34 cellular contexts compared by ENCODE assay signal in genomic region chr1:22231068-22231593, GRCh38.
"Had no signal": no experiment of that assay in that cellular context is flagged by ENCODE, and none has a peak within 500 bp of the region (broad histone marks: within the 10 kb centered on the region; RNA-seq: fewer than 3 reads in every experiment).

No MANE protein-coding gene starts in this region.

- H3K4me3 Mint-ChIP-seq: activated CD4-positive, alpha-beta memory T cell treated with anti-CD3 and anti-CD28 coated beads for 36 hours; activated CD4-positive, alpha-beta T cell treated with anti-CD3 and anti-CD28 coated beads for 36 hours; activated CD4-positive, alpha-beta T cell treated with anti-CD3 and anti-CD28 coated beads, Interleukin-2, amount 10 ng/mL, durations not matched to agents 24 days and 14 days; activated CD8-positive, alpha-beta memory T cell treated with anti-CD3 and anti-CD28 coated beads, Interleukin-2, amount 10 ng/mL, durations not matched to agents 7 days and 5 days; activated CD8-positive, alpha-beta T cell treated with anti-CD3 and anti-CD28 coated beads, Interleukin-2, amount 10 ng/mL, durations not matched to agents 7 days and 5 days; activated naive CD4-positive, alpha-beta T cell treated with anti-CD3 and anti-CD28 coated beads for 36 hours; activated naive CD4-positive, alpha-beta T cell treated with anti-CD3 and anti-CD28 coated beads, Interleukin-2, amount 50 U/mL, for 24 hours; activated naive CD8-positive, alpha-beta T cell treated with anti-CD3 and anti-CD28 coated beads for 36 hours; activated naive CD8-positive, alpha-beta T cell treated with anti-CD3 and anti-CD28 coated beads, Interleukin-2, amount 50 U/mL, for 24 hours; activated T-helper 1 cell treated with anti-CD3 and anti-CD28 coated beads, Interleukin-12 subunit alpha, Interleukin-12 subunit beta, Interleukin-2, Interleukin-4 antibody, amounts not matched to agents 30 ng/mL and 10 ng/mL and 1 ng/mL, durations not matched to agents 14 hours and 24 hours and 36 hours; effector memory CD8-positive, alpha-beta T cell had no signal

- H3K27ac Mint-ChIP-seq: activated CD4-positive, alpha-beta memory T cell treated with anti-CD3 and anti-CD28 coated beads for 36 hours; activated CD4-positive, alpha-beta T cell treated with anti-CD3 and anti-CD28 coated beads for 36 hours; activated CD4-positive, alpha-beta T cell treated with anti-CD3 and anti-CD28 coated beads, Interleukin-2, amount 10 ng/mL, durations not matched to agents 24 days and 14 days; activated CD8-positive, alpha-beta memory T cell treated with anti-CD3 and anti-CD28 coated beads, Interleukin-2, amount 10 ng/mL, durations not matched to agents 7 days and 5 days; activated CD8-positive, alpha-beta T cell treated with anti-CD3 and anti-CD28 coated beads, Interleukin-2, amount 10 ng/mL, durations not matched to agents 7 days and 5 days; activated naive CD4-positive, alpha-beta T cell treated with anti-CD3 and anti-CD28 coated beads for 36 hours; activated naive CD4-positive, alpha-beta T cell treated with anti-CD3 and anti-CD28 coated beads, Interleukin-2, amount 50 U/mL, for 24 hours; activated naive CD8-positive, alpha-beta T cell treated with anti-CD3 and anti-CD28 coated beads for 36 hours; activated naive CD8-positive, alpha-beta T cell treated with anti-CD3 and anti-CD28 coated beads, Interleukin-2, amount 50 U/mL, for 24 hours; activated T-helper 1 cell treated with anti-CD3 and anti-CD28 coated beads, Interleukin-12 subunit alpha, Interleukin-12 subunit beta, Interleukin-2, Interleukin-4 antibody, amounts not matched to agents 30 ng/mL and 10 ng/mL and 1 ng/mL, durations not matched to agents 14 hours and 24 hours and 36 hours; activated T-helper 2 cell treated with anti-CD3 and anti-CD28 coated beads, Interferon-gamma antibody, Interleukin-2, Interleukin-4, amounts not matched to agents 10 μg/mL and 5 μg/mL and 100 μg/mL, durations not matched to agents 14 hours and 24 hours and 36 hours; effector memory CD8-positive, alpha-beta T cell had no signal

- DNase-seq: activated CD4-positive, alpha-beta memory T cell treated with anti-CD3 and anti-CD28 coated beads for 36 hours; activated CD4-positive, alpha-beta T cell treated with anti-CD3 and anti-CD28 coated beads for 36 hours; activated CD4-positive, alpha-beta T cell treated with anti-CD3 and anti-CD28 coated beads, Interleukin-2, amount 10 ng/mL, durations not matched to agents 24 days and 14 days; activated CD4-positive, CD25-positive, alpha-beta regulatory T cell; activated CD4-positive, CD25-positive, alpha-beta regulatory T cell treated with anti-CD3 and anti-CD28 coated beads, Interleukin-2, amount 50 U/mL, for 72 hours; activated CD8-positive, alpha-beta memory T cell treated with anti-CD3 and anti-CD28 coated beads, Interleukin-2, amount 10 ng/mL, durations not matched to agents 7 days and 5 days; activated CD8-positive, alpha-beta memory T cell treated with anti-CD3 and anti-CD28 coated beads, Interleukin-2, amount 50 U/mL, for 4 hours; activated CD8-positive, alpha-beta T cell treated with anti-CD3 and anti-CD28 coated beads, Interleukin-2, amount 10 ng/mL, durations not matched to agents 7 days and 5 days; activated effector memory CD4-positive, alpha-beta T cell treated with anti-CD3 and anti-CD28 coated beads, Interleukin-2, amount 50 U/mL, for 16 hours; activated naive CD4-positive, alpha-beta T cell treated with anti-CD3 and anti-CD28 coated beads for 36 hours; activated naive CD8-positive, alpha-beta T cell treated with anti-CD3 and anti-CD28 coated beads for 36 hours; activated naive CD8-positive, alpha-beta T cell treated with anti-CD3 and anti-CD28 coated beads, Interleukin-2, amount 50 U/mL, for 24 hours; activated T-cell treated with anti-CD3 and anti-CD28 coated beads, Interleukin-2, amount 50 U/mL, for 1 hour; activated T-cell treated with anti-CD3 and anti-CD28 coated beads, Interleukin-2, amount 50 U/mL, for 48 hours; adrenal gland; amygdala; aorta; body of pancreas; caudate nucleus; cerebellar nuclear complex; cortex of kidney; dermis blood vessel endothelial cell; effector CD4-positive, alpha-beta T cell; effector memory CD8-positive, alpha-beta T cell; esophagus squamous epithelium; foreskin melanocyte; heart right ventricle; T-helper 1 cell; T-helper 2 cell had no signal

- H3K36me3 Mint-ChIP-seq: activated CD4-positive, alpha-beta memory T cell treated with anti-CD3 and anti-CD28 coated beads for 36 hours; activated CD8-positive, alpha-beta memory T cell treated with anti-CD3 and anti-CD28 coated beads, Interleukin-2, amount 10 ng/mL, durations not matched to agents 7 days and 5 days; activated naive CD4-positive, alpha-beta T cell treated with anti-CD3 and anti-CD28 coated beads, Interleukin-2, amount 50 U/mL, for 24 hours; activated naive CD8-positive, alpha-beta T cell treated with anti-CD3 and anti-CD28 coated beads for 36 hours had no signal

- H3K4me1 Mint-ChIP-seq: activated CD4-positive, alpha-beta T cell treated with anti-CD3 and anti-CD28 coated beads for 36 hours; activated CD8-positive, alpha-beta memory T cell treated with anti-CD3 and anti-CD28 coated beads, Interleukin-2, amount 10 ng/mL, durations not matched to agents 7 days and 5 days; activated naive CD4-positive, alpha-beta T cell treated with anti-CD3 and anti-CD28 coated beads, Interleukin-2, amount 50 U/mL, for 24 hours; activated naive CD8-positive, alpha-beta T cell treated with anti-CD3 and anti-CD28 coated beads for 36 hours; activated naive CD8-positive, alpha-beta T cell treated with anti-CD3 and anti-CD28 coated beads, Interleukin-2, amount 50 U/mL, for 24 hours had no signal

- H3K27ac ChIP-seq: adrenal gland, body of pancreas, esophagus squamous epithelium, gastroesophageal sphincter, heart right ventricle had no signal

- H3K27me3 ChIP-seq: adrenal gland, body of pancreas had no signal

- H3K4me1 ChIP-seq: gastroesophageal sphincter, heart right ventricle had no signal

- H3K9me3 ChIP-seq: adrenal gland, body of pancreas, esophagus squamous epithelium, gastroesophageal sphincter, heart right ventricle had no signal

- H3K9me3 Mint-ChIP-seq: activated CD4-positive, alpha-beta memory T cell treated with anti-CD3 and anti-CD28 coated beads for 36 hours; activated CD4-positive, alpha-beta T cell treated with anti-CD3 and anti-CD28 coated beads, Interleukin-2, amount 10 ng/mL, durations not matched to agents 24 days and 14 days; activated naive CD4-positive, alpha-beta T cell treated with anti-CD3 and anti-CD28 coated beads for 36 hours; activated naive CD4-positive, alpha-beta T cell treated with anti-CD3 and anti-CD28 coated beads, Interleukin-2, amount 50 U/mL, for 24 hours; activated naive CD8-positive, alpha-beta T cell treated with anti-CD3 and anti-CD28 coated beads for 36 hours; activated naive CD8-positive, alpha-beta T cell treated with anti-CD3 and anti-CD28 coated beads, Interleukin-2, amount 50 U/mL, for 24 hours; activated T-helper 1 cell treated with anti-CD3 and anti-CD28 coated beads, Interleukin-12 subunit alpha, Interleukin-12 subunit beta, Interleukin-2, Interleukin-4 antibody, amounts not matched to agents 30 ng/mL and 10 ng/mL and 1 ng/mL, durations not matched to agents 14 hours and 24 hours and 36 hours; activated T-helper 2 cell treated with anti-CD3 and anti-CD28 coated beads, Interferon-gamma antibody, Interleukin-2, Interleukin-4, amounts not matched to agents 10 μg/mL and 5 μg/mL and 100 μg/mL, durations not matched to agents 14 hours and 24 hours and 36 hours; effector memory CD8-positive, alpha-beta T cell had no signal

- H3K36me3 ChIP-seq: adrenal gland, esophagus squamous epithelium, gastroesophageal sphincter, heart right ventricle had no signal

- FAIRE-seq: colon had no signal

- H3K4me3 ChIP-seq: adrenal gland, body of pancreas, esophagus squamous epithelium, gastroesophageal sphincter, heart right ventricle had no signal

- ATAC-seq: activated CD4-positive, alpha-beta T cell treated with anti-CD3 and anti-CD28 coated beads for 36 hours; activated CD8-positive, alpha-beta memory T cell treated with anti-CD3 and anti-CD28 coated beads, Interleukin-2, amount 10 ng/mL, durations not matched to agents 7 days and 5 days; activated CD8-positive, alpha-beta T cell treated with anti-CD3 and anti-CD28 coated beads, Interleukin-2, amount 10 ng/mL, durations not matched to agents 7 days and 5 days; activated naive CD8-positive, alpha-beta T cell treated with anti-CD3 and anti-CD28 coated beads, Interleukin-2, amount 50 U/mL, for 24 hours; body of pancreas; effector memory CD8-positive, alpha-beta T cell; gastroesophageal sphincter; heart right ventricle had no signal
